Comparison of ENCODE assay signal across 8 cellular contexts in the genomic region with DNA sequence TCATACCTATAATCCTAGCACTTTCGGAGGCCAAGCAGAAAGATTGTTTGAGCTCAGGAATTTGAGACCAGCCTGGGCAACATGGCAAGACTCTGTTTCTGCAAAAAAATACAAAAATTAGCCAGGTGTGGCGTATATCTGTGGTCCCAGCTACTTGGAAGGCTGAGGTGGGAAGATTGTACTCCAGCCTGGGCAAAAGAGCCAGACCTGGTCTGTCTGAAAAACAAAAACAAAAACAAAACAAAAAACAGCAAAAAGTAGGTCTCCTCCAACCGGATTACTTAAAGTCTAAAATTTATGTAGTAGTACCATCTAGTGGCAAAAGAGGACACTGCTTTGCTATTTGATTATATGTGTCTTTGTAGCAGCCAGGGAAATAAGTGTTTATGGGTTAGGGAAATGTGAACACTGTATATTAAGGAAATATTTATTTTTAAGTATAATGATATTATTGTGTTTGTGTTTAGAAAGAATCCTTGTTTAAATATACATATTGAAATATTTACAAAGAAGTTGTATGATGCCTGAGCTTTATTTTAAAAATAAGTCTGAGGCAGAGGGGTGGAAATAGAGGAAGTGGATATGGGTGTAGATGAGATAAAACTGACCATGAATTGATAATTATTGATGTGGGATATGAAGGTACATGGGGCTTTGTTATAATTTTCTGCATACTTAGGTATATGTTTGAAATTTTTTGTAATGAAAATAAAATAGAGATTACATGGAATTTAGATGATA. TPM values are rescaled to one million over a fixed set of nuclear protein-coding genes. Genes with fewer than 3 reads are reported as not detected.
DNase-seq lines count a peak whose midpoint lies in the region; ATAC-seq, FAIRE-seq and TF ChIP-seq lines count a peak whose summit lies in the region.

No MANE protein-coding gene starts in this region.

- TF ChIP-seq CTCF in GM06990 (IDR thresholded peaks at IDR 0.05; ENCODE audit: insufficient read depth, low read length, poor library complexity, severe bottlenecking) = peak; percentile 59
- TF ChIP-seq CTCF in HFFc6 (IDR thresholded peaks at IDR 0.05) = peak; percentile 88
- peak; percentile 33 to 68 for TF ChIP-seq CTCF in fibroblast of lung (conservative IDR thresholded peaks at IDR 0.05 in 1 of 2, IDR thresholded peaks at IDR 0.05 in 1 of 2; ENCODE audit: low read depth in 1 of 2, low read length in 2 of 2)
- peak; percentile 85 for TF ChIP-seq CTCF in neural progenitor cell (IDR thresholded peaks at IDR 0.05)

- H3K4me1 ChIP-seq in fibroblast of lung (ENCODE audit: control insufficient read depth, extremely low read depth, insufficient read depth, low read length) (peaks cover 7% of the 10 kb centered on the region), neural progenitor cell (no peaks in the 10 kb centered on the region)

- H3K4me3 Mint-ChIP-seq in HFFc6 (no peak overlapping the region), T-cell (no peak overlapping the region), neural progenitor cell (no peak overlapping the region)

- H3K27ac ChIP-seq in fibroblast of lung (ENCODE audit: insufficient read depth, low read length) (no peak overlapping the region), neural progenitor cell (no peak overlapping the region)

- H4K20me1 ChIP-seq in fibroblast of lung (ENCODE audit: control insufficient read depth, extremely low read depth, insufficient read depth, low read length) = no peaks in the 10 kb centered on the region
- H4K20me1 ChIP-seq in neural progenitor cell (ENCODE audit: low read depth) = peaks cover 13% of the 10 kb centered on the region

- H2AFZ ChIP-seq in fibroblast of lung (ENCODE audit: low read length) (no peak overlapping the region), neural progenitor cell (replicated peaks) (no peak overlapping the region)

- H3K27me3 Mint-ChIP-seq in HFFc6 (ENCODE audit: insufficient read depth) = no peaks in the 10 kb centered on the region
- no peaks in the 10 kb centered on the region for H3K27me3 Mint-ChIP-seq in T-cell
- H3K27me3 Mint-ChIP-seq in neural progenitor cell (ENCODE audit: insufficient read depth, low read depth) = no peaks in the 10 kb centered on the region

- POLR2A ChIA-PET in T-cell (lab: Charles Lee) = interaction anchor here in 1 of 2 donors (1.3 kb wide), 1 partner anchor 25 kb away, joined by 3 read pairs; no protein-coding TSS in a partner anchor

- CTCF ChIA-PET in T-cell (lab: Charles Lee) = interaction anchor here (0.6 to 3.8 kb wide), 37 partner anchors 8 to 1226 kb away, joined by 3 to 64 read pairs (median 5); no protein-coding TSS in a partner anchor

- peak; percentile 58 to 76 (median 64) for ATAC-seq in T-cell (replicated peaks in 1 of 4)

- peak overlapping the region; percentile 61 for H3K27ac Mint-ChIP-seq in HFFc6
- peak overlapping the region; percentile 69 to 72 for H3K27ac Mint-ChIP-seq in T-cell
- H3K27ac Mint-ChIP-seq in neural progenitor cell = no peak overlapping the region

- peak; percentile 13 for DNase-seq in GM06990 (ENCODE audit: extremely low read depth, insufficient read length)
- peak; percentile 58 for DNase-seq in HFFc6
- DNase-seq in MV-4-11 (lab: John Stamatoyannopoulos, UW) = peak; percentile 56
- DNase-seq in T-cell = peak in 3 of 34 experiments; percentile 6 to 15 (median 10)
- DNase-seq in fibroblast of lung (ENCODE audit: low read depth in 2 of 2) = peak; percentile 48 to 80
- peak; percentile 69 for DNase-seq in neural progenitor cell (ENCODE audit: low spot score)
- no peak for DNase-seq in activated CD8-positive, alpha-beta memory T cell treated with anti-CD3 and anti-CD28 coated beads, Interleukin-2, amount 50 U/mL, for 48 hours

- no peaks in the 10 kb centered on the region for H3K9me3 Mint-ChIP-seq in HFFc6
- H3K9me3 Mint-ChIP-seq in T-cell = no peaks in the 10 kb centered on the region
- H3K9me3 Mint-ChIP-seq in neural progenitor cell = no peaks in the 10 kb centered on the region

- H3K9me3 ChIP-seq in fibroblast of lung (ENCODE audit: control insufficient read depth, insufficient read depth, low read depth, low read length) (no peaks in the 10 kb centered on the region), neural progenitor cell (ENCODE audit: low read depth) (no peaks in the 10 kb centered on the region)

- H3K4me2 ChIP-seq in fibroblast of lung (ENCODE audit: extremely low read depth, insufficient read depth, low read length) = no peak overlapping the region
- H3K4me2 ChIP-seq in neural progenitor cell = no peak overlapping the region

- H3K36me3 Mint-ChIP-seq in HFFc6 (ENCODE audit: low read depth) (peaks cover 12% of the 10 kb centered on the region), T-cell (peaks cover 15% of the 10 kb centered on the region), neural progenitor cell (no peaks in the 10 kb centered on the region)

- H3K36me3 ChIP-seq in GM06990 (ENCODE audit: control insufficient read depth, insufficient read depth, low read length) (no peaks in the 10 kb centered on the region), fibroblast of lung (ENCODE audit: control insufficient read depth, insufficient read depth, low read length) (no peaks in the 10 kb centered on the region), neural progenitor cell (no peaks in the 10 kb centered on the region)

- H3K9ac ChIP-seq in fibroblast of lung (ENCODE audit: insufficient read depth, low read length) (no peak overlapping the region), neural progenitor cell (no peak overlapping the region)

- peak; percentile 99 for FAIRE-seq in A204.1 (lab: Jason Lieb, UNC)

- no peaks in the 10 kb centered on the region for H3F3A ChIP-seq in neural progenitor cell (ENCODE audit: low read depth)

- H3K4me3 ChIP-seq in GM06990 (replicated peaks; ENCODE audit: low read depth, low read length) (no peak overlapping the region), fibroblast of lung (replicated peaks in 1 of 4; ENCODE audit: control extremely low read depth in 1 of 4, insufficient read depth in 1 of 4, low read depth in 3 of 4, low read length in 4 of 4) (no peak overlapping the region), neural progenitor cell (no peak overlapping the region)

- H3K27me3 ChIP-seq in GM06990 (replicated peaks; ENCODE audit: control insufficient read depth, insufficient read depth, low read length) (no peaks in the 10 kb centered on the region), fibroblast of lung (ENCODE audit: control insufficient read depth, insufficient read depth, low read length) (no peaks in the 10 kb centered on the region), neural progenitor cell (no peaks in the 10 kb centered on the region)

- peaks cover 4% of the 10 kb centered on the region for H3K79me2 ChIP-seq in fibroblast of lung (ENCODE audit: control insufficient read depth, insufficient read depth, low read length)
- peaks cover 30% of the 10 kb centered on the region for H3K79me2 ChIP-seq in neural progenitor cell (ENCODE audit: low read depth)

- H3K4me1 Mint-ChIP-seq in HFFc6 (ENCODE audit: low read depth) = peaks cover 29% of the 10 kb centered on the region
- H3K4me1 Mint-ChIP-seq in T-cell = peaks cover 8 to 15% (median 10%) of the 10 kb centered on the region in 3 donors
- H3K4me1 Mint-ChIP-seq in neural progenitor cell = no peaks in the 10 kb centered on the region

RNA-seq across cellular contexts. Expression of a gene that starts 20.0 kb away (rescaled TPM):
- 10 to 100 TPM; 51.9 to 69.2 (median 53.9) TPM for total RNA-seq in HFFc6 (2021; fragmentation: NEBNext Ultra II Directional; extraction: Animal tissue kit (Norgen Biotek cat#: 25700))
- total RNA-seq in T-cell (10 to 100 TPM; 33.0 to 45.0 (median 39.7) TPM), fibroblast of lung (43.7 and 69.9 TPM in 2 replicates), neural progenitor cell (ENCODE audit: low replicate concordance) (39.7 and 51.7 TPM in 2 replicates)
- polyA plus RNA-seq in fibroblast of lung = 22.9 and 23.6 TPM in 2 replicates
- 11.3 and 15.2 TPM in 2 replicates for polyA plus RNA-seq in fibroblast of lung (2012)
- 7.9 and 9.6 TPM in 2 replicates for polyA minus RNA-seq in fibroblast of lung (ENCODE audit: low replicate concordance)
